1 cellular context compared by ENCODE assay signal in genomic region chr11:64742940-64743590, GRCh38.
TF ChIP-seq lines count a peak whose summit lies in the region.

No MANE protein-coding gene starts in this region.

TF ChIP-seq in HEK293, 187 proteins besides CTCF, POLR2A, EP300 and RAD21 (continued from another document and continues in another):
- TF ChIP-seq ZBTB21 (tag by site-specific recombination; IDR thresholded peaks at IDR 0.05) (no peak), ZNF518A (tag by site-specific recombination; conservative IDR thresholded peaks at IDR 0.05; ENCODE audit: low read depth) (no peak), ZNF341 (tag by site-specific recombination; IDR thresholded peaks at IDR 0.05; ENCODE audit: low read depth) (no peak), ZNF280D (tag by site-specific recombination; IDR thresholded peaks at IDR 0.05) (no peak), ZNF423 (tag by site-specific recombination; IDR thresholded peaks at IDR 0.05) (peak; percentile 54; the same call in 1 of the 2 replicates), ZNF157 (tag by site-specific recombination; IDR thresholded peaks at IDR 0.05) (no peak), ZSCAN16 (tag by site-specific recombination; IDR thresholded peaks at IDR 0.05) (no peak), ZNF23 (tag by site-specific recombination; IDR thresholded peaks at IDR 0.05; ENCODE audit: borderline replicate concordance) (no peak), ZNF473 (tag by site-specific recombination; IDR thresholded peaks at IDR 0.05) (no peak), PRDM10 (tag by site-specific recombination; IDR thresholded peaks at IDR 0.05) (peak; percentile 63), ZNF37A (tag by site-specific recombination; IDR thresholded peaks at IDR 0.05) (no peak), ZNF350 (tag by site-specific recombination; IDR thresholded peaks at IDR 0.05) (no peak), ZNF521 (tag by site-specific recombination; IDR thresholded peaks at IDR 0.05) (no peak), ZBTB17 (tag by site-specific recombination; IDR thresholded peaks at IDR 0.05) (no peak), HOXC10 (CRISPR knock-in tag; IDR thresholded peaks at IDR 0.05) (no peak), PRDM4 (tag by site-specific recombination; IDR thresholded peaks at IDR 0.05) (no peak), ZNF133 (tag by site-specific recombination; IDR thresholded peaks at IDR 0.05) (no peak), HIC1 (tag by site-specific recombination; IDR thresholded peaks at IDR 0.05) (no peak), GLIS2 (tag by site-specific recombination; IDR thresholded peaks at IDR 0.05) (peak; percentile 79), ZNF701 (tag by site-specific recombination; IDR thresholded peaks at IDR 0.05) (no peak), ZNF274 (IDR thresholded peaks at IDR 0.05; ENCODE audit: low read length) (no peak), ZNF274 (tag by site-specific recombination; IDR thresholded peaks at IDR 0.05; ENCODE audit: borderline replicate concordance) (no peak), ZBTB49 (tag by site-specific recombination; IDR thresholded peaks at IDR 0.05; ENCODE audit: low read depth) (no peak), ZNF398 (tag by site-specific recombination; IDR thresholded peaks at IDR 0.05) (peak; percentile 92), ZNF26 (tag by site-specific recombination; IDR thresholded peaks at IDR 0.05) (no peak), ZNF221 (tag by site-specific recombination; IDR thresholded peaks at IDR 0.05; ENCODE audit: borderline replicate concordance) (no peak), ZNF544 (tag by site-specific recombination; IDR thresholded peaks at IDR 0.05) (no peak), ZNF596 (tag by site-specific recombination; IDR thresholded peaks at IDR 0.05) (no peak), ZNF433 (tag by site-specific recombination; IDR thresholded peaks at IDR 0.05; ENCODE audit: low read depth) (no peak), GLI2 (tag by site-specific recombination; IDR thresholded peaks at IDR 0.05; ENCODE audit: borderline replicate concordance, low read depth) (no peak), ZNF580 (tag by site-specific recombination; IDR thresholded peaks at IDR 0.05) (0 out of 2 replicates have a peak, but pooled peaks have one; percentile 14), KLF7 (tag by site-specific recombination; IDR thresholded peaks at IDR 0.05; ENCODE audit: borderline replicate concordance) (0 out of 2 replicates have a peak, but pooled peaks have one; percentile 40), ZNF555 (tag by site-specific recombination; conservative IDR thresholded peaks at IDR 0.05) (no peak), ZNF184 (tag by site-specific recombination; IDR thresholded peaks at IDR 0.05) (no peak)
